Comparison of ENCODE assay signal across 25 cellular contexts in genomic region chr16:69244336-69244735, GRCh38.
"Had no signal": no experiment of that assay in that cellular context is flagged by ENCODE, and none has a peak within 500 bp of the region (broad histone marks: within the 10 kb centered on the region; RNA-seq: fewer than 3 reads in every experiment).

No MANE protein-coding gene starts in this region.

- ATAC-seq: activated CD8-positive, alpha-beta T cell treated with anti-CD3 and anti-CD28 coated beads, Interleukin-2, amount 10 ng/mL, durations not matched to agents 7 days and 5 days; WTC11 had no signal

- H3K4me1 Mint-ChIP-seq: WTC11 had no signal

- DNase-seq: activated CD4-positive, alpha-beta T cell treated with anti-CD3 and anti-CD28 coated beads for 48 hours; activated CD4-positive, alpha-beta T cell treated with anti-CD3 and anti-CD28 coated beads, Interleukin-2, amount 50 U/mL, for 4 hours; activated CD4-positive, CD25-positive, alpha-beta regulatory T cell treated with anti-CD3 and anti-CD28 coated beads, Interleukin-2, amount 50 U/mL, for 72 hours; activated CD8-positive, alpha-beta memory T cell treated with anti-CD3 and anti-CD28 coated beads, Interleukin-2, amount 50 U/mL, for 48 hours; activated CD8-positive, alpha-beta T cell treated with anti-CD3 and anti-CD28 coated beads, Interleukin-2, amount 10 ng/mL, durations not matched to agents 7 days and 5 days; activated naive CD4-positive, alpha-beta T cell treated with anti-CD3 and anti-CD28 coated beads, Interleukin-2, amount 50 U/mL, for 16 hours; activated naive CD8-positive, alpha-beta T cell treated with anti-CD3 and anti-CD28 coated beads, Interleukin-2, amount 10 ng/mL, durations not matched to agents 7 days and 5 days; activated T-cell treated with anti-CD3 and anti-CD28 coated beads, Interleukin-2, amount 50 U/mL, for 1 hour; adrenal gland; anterior cingulate cortex; caudate nucleus; Karpas-422; NCI-H1048; NCI-H146; NCI-H187 treated with DMSO at 0.1 percent for 48 hours; NCI-H2081 treated with DMSO at 0.1 percent for 48 hours; NCI-H345; NCI-H510A; NCI-H526 treated with DMSO at 0.1 percent for 48 hours; NCI-H82; NK-92 treated with Interleukin-12 subunit alpha and Interleukin-12 subunit beta, amount 100 ng/mL, for 24 hours; Peyer's patch; Right ventricle myocardium superior had no signal

- H3K27me3 Mint-ChIP-seq: activated naive CD8-positive, alpha-beta T cell treated with anti-CD3 and anti-CD28 coated beads, Interleukin-2, amount 10 ng/mL, durations not matched to agents 7 days and 5 days had no signal

- H3K27ac Mint-ChIP-seq: activated CD8-positive, alpha-beta T cell treated with anti-CD3 and anti-CD28 coated beads, Interleukin-2, amount 10 ng/mL, durations not matched to agents 7 days and 5 days; activated naive CD8-positive, alpha-beta T cell treated with anti-CD3 and anti-CD28 coated beads, Interleukin-2, amount 10 ng/mL, durations not matched to agents 7 days and 5 days; T-helper 1 cell treated with Interleukin-12 subunit alpha and Interleukin-12 subunit beta and Interleukin-4 antibody, amounts not matched to agents 30 μg/mL and 1 μg/mL, for 36 hours; WTC11 had no signal

- H3K9me3 Mint-ChIP-seq: activated naive CD8-positive, alpha-beta T cell treated with anti-CD3 and anti-CD28 coated beads, Interleukin-2, amount 10 ng/mL, durations not matched to agents 7 days and 5 days; T-helper 1 cell treated with Interleukin-12 subunit alpha and Interleukin-12 subunit beta and Interleukin-4 antibody, amounts not matched to agents 30 μg/mL and 1 μg/mL, for 36 hours; WTC11 had no signal

- H3K4me3 Mint-ChIP-seq: activated CD8-positive, alpha-beta T cell treated with anti-CD3 and anti-CD28 coated beads, Interleukin-2, amount 10 ng/mL, durations not matched to agents 7 days and 5 days; activated naive CD8-positive, alpha-beta T cell treated with anti-CD3 and anti-CD28 coated beads, Interleukin-2, amount 10 ng/mL, durations not matched to agents 7 days and 5 days; T-helper 1 cell treated with Interleukin-12 subunit alpha and Interleukin-12 subunit beta and Interleukin-4 antibody, amounts not matched to agents 30 μg/mL and 1 μg/mL, for 36 hours; WTC11 had no signal
